Comparison of ENCODE assay signal across 8 cellular contexts in genomic region chr20:35617397-35618031, GRCh38. TPM values are rescaled to one million over a fixed set of nuclear protein-coding genes. Genes with fewer than 3 reads are reported as not detected.
DNase-seq lines count a peak whose midpoint lies in the region; ATAC-seq, FAIRE-seq and TF ChIP-seq lines count a peak whose summit lies in the region.

No MANE protein-coding gene starts in this region.

- no peak for TF ChIP-seq CTCF in glutamatergic neuron (IDR thresholded peaks at IDR 0.05; ENCODE audit: partially characterized antibody, unreplicated experiment)
- TF ChIP-seq CTCF in pancreas (IDR thresholded peaks at IDR 0.05) = peak in 2 of 4 donors; percentile 20 to 32

- peaks cover 17 to 47% (median 34%) of the 10 kb centered on the region in 4 donors for H3K4me1 Mint-ChIP-seq in CD4-positive, alpha-beta memory T cell
- peaks cover 7% of the 10 kb centered on the region for H3K4me1 Mint-ChIP-seq in glutamatergic neuron (ENCODE audit: low read depth, unreplicated experiment)

- H3K27me3 Mint-ChIP-seq in CD4-positive, alpha-beta memory T cell = peaks cover 0 to 3% of the 10 kb centered on the region in 2 donors
- peaks cover 11% of the 10 kb centered on the region for H3K27me3 Mint-ChIP-seq in glutamatergic neuron (ENCODE audit: unreplicated experiment)

- DNase-seq in CD4-positive, alpha-beta memory T cell = peak; percentile 15 to 72 (median 25)
- DNase-seq in HCEC 1CT (peak; percentile 82), NCI-H82 treated with DMSO at 0.1 percent for 48 hours (lab: John Stamatoyannopoulos, UW; ENCODE audit: unreplicated experiment) (peak; percentile 39), glutamatergic neuron (peak; percentile 51), pancreas (peak; percentile 59 to 86 (median 72)), KG1 (lab: John Stamatoyannopoulos, UW) (no peak)
- DNase-seq in activated naive CD4-positive, alpha-beta T cell treated with Interleukin-2 at 50 U/mL for 16 hours = peak; percentile 39

- peaks cover 39% of the 10 kb centered on the region for H3K4me1 ChIP-seq in CD4-positive, alpha-beta memory T cell (ENCODE audit: insufficient read depth, low read length)
- peaks cover 3 to 10% (median 7%) of the 10 kb centered on the region in 3 donors for H3K4me1 ChIP-seq in pancreas

- WGBS in pancreas, 2 donors = 3 to 4% methylated on average over 19 of the region's 19 CpGs

- ATAC-seq in pancreas (peak; percentile 16 to 38 (median 31)), HG03108 (IDR thresholded peaks at IDR 0.05; ENCODE audit: unreplicated experiment) (no peak)

- no peak for FAIRE-seq in pancreas (lab: Jason Lieb, UNC)

- peaks cover 0 to 3% (median 0%) of the 10 kb centered on the region in 8 donors for H3K9me3 Mint-ChIP-seq in CD4-positive, alpha-beta memory T cell
- H3K9me3 Mint-ChIP-seq in glutamatergic neuron (ENCODE audit: unreplicated experiment) = peaks cover 8% of the 10 kb centered on the region

- no peak overlapping the region for H3K27ac ChIP-seq in CD4-positive, alpha-beta memory T cell (ENCODE audit: low read depth, low read length)
- peak overlapping the region; percentile 67 to 89 (median 80) for H3K27ac ChIP-seq in pancreas

- intact Hi-C loops in CD4-positive, alpha-beta memory T cell (cut with micrococcal nuclease) = loop anchor here (2.0 to 5.0 kb wide), 3 partner anchors 155 to 335 kb away; partner anchors contain the start of genes CEP250, PHF20 and SCAND1
- intact Hi-C loops in pancreas (cut with DNase I) = no loop called here

- H3K4me3 Mint-ChIP-seq in CD4-positive, alpha-beta memory T cell = peak overlapping the region; percentile 73 to 97 (median 88)
- peak overlapping the region; percentile 97 for H3K4me3 Mint-ChIP-seq in glutamatergic neuron (ENCODE audit: unreplicated experiment)

- POLR2A ChIA-PET in CD4-positive, alpha-beta memory T cell (lab: Charles Lee; ENCODE audit: partially characterized antibody) = interaction anchor here (1.3 to 6.3 kb wide), 10 partner anchors 15 to 340 kb away, joined by 4 to 97 read pairs (median 17); partner anchors contain the start of genes CPNE1, ERGIC3, MMP24OS and NFS1

- no peaks in the 10 kb centered on the region for H3K36me3 ChIP-seq in CD4-positive, alpha-beta memory T cell (ENCODE audit: insufficient read depth, low read length)
- no peaks in the 10 kb centered on the region for H3K36me3 ChIP-seq in pancreas

- H3K36me3 Mint-ChIP-seq in CD4-positive, alpha-beta memory T cell = peaks cover 0 to 7% of the 10 kb centered on the region in 2 donors
- no peaks in the 10 kb centered on the region for H3K36me3 Mint-ChIP-seq in glutamatergic neuron (ENCODE audit: unreplicated experiment)

- H3K9me3 ChIP-seq in CD4-positive, alpha-beta memory T cell (ENCODE audit: control insufficient read depth in 1 of 2, low read length in 2 of 2) = no peaks in the 10 kb centered on the region
- no peaks in the 10 kb centered on the region for H3K9me3 ChIP-seq in pancreas

- H3K27me3 ChIP-seq in CD4-positive, alpha-beta memory T cell (ENCODE audit: insufficient read depth, low read length) = no peaks in the 10 kb centered on the region
- H3K27me3 ChIP-seq in pancreas = no peaks in the 10 kb centered on the region

- peak overlapping the region in 1 of 2 donors; percentile 56 for H3K4me3 ChIP-seq in CD4-positive, alpha-beta memory T cell (ENCODE audit: low read length in 2 of 2)
- H3K4me3 ChIP-seq in pancreas = peak overlapping the region; percentile 12 to 53 (median 32)

- peak overlapping the region; percentile 73 to 99 (median 91) for H3K27ac Mint-ChIP-seq in CD4-positive, alpha-beta memory T cell
- H3K27ac Mint-ChIP-seq in glutamatergic neuron (ENCODE audit: unreplicated experiment) = no peak overlapping the region

- CTCF ChIA-PET in CD4-positive, alpha-beta memory T cell (lab: Charles Lee; ENCODE audit: partially characterized antibody) = interaction anchor here (2.3 to 5.3 kb wide), 2 partner anchors 12 to 16 kb away, joined by 10 to 33 read pairs; no protein-coding TSS in a partner anchor

RNA-seq across cellular contexts. Expression of gene SPAG4, which starts 1.9 kb away (rescaled TPM):
- total RNA-seq in CD4-positive, alpha-beta memory T cell = 1 to 10 TPM in 1 of 2 experiments, under 1 TPM in 1; 0.47 to 1.3 TPM
- under 1 TPM; 0.69 to 0.79 TPM for polyA plus RNA-seq in CD4-positive, alpha-beta memory T cell
- 5.0 TPM for total RNA-seq in glutamatergic neuron (ENCODE audit: unreplicated experiment)
- total RNA-seq in pancreas = 10 to 100 TPM; 32.7 to 65.9 (median 38.2) TPM
- polyA plus RNA-seq in pancreas = 10 to 100 TPM; 32.2 to 51.3 TPM

RNA-seq across cellular contexts. Expression of gene CPNE1, which starts 47.2 kb away (rescaled TPM):
- 100 to 1,000 TPM; 316 to 353 TPM for total RNA-seq in CD4-positive, alpha-beta memory T cell
- 100 to 1,000 TPM; 305 to 343 TPM for polyA plus RNA-seq in CD4-positive, alpha-beta memory T cell
- total RNA-seq in glutamatergic neuron (ENCODE audit: unreplicated experiment) (327 TPM), pancreas (100 to 1,000 TPM in 1 of 6 donors, 10 to 100 TPM in 5; 59.7 to 100 (median 70.6) TPM)
- 100 to 1,000 TPM; 131 to 138 TPM for polyA plus RNA-seq in pancreas

RNA-seq across cellular contexts. Expression of gene RBM12, which starts 47.2 kb away (rescaled TPM):
- total RNA-seq in CD4-positive, alpha-beta memory T cell = 100 to 1,000 TPM; 129 to 138 TPM
- 10 to 100 TPM; 29.9 to 52.8 TPM for polyA plus RNA-seq in CD4-positive, alpha-beta memory T cell
- total RNA-seq in glutamatergic neuron (ENCODE audit: unreplicated experiment) (147 TPM), pancreas (10 to 100 TPM; 21.0 to 46.7 (median 28.3) TPM)
- 1 to 10 TPM; 6.2 to 9.7 TPM for polyA plus RNA-seq in pancreas
